18 cellular contexts compared by ENCODE assay signal in the genomic region with DNA sequence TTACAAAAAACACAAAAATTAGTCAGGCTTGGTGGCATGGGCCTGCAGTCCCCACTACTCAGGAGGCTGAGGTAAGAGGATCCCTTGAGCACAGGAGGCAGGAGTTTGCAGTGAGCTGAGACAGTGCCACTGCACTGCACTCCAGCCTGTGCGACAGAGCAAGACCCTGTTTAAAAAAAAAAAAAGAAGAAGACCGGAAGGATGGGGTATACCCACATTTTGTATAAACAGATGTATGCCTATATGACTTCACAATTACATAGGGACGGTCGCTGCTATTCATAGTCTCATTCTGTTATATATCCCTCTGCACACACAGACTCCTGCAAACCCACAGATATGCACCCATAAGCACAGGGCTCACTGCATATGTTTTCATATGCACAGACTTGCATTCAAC. TPM values are rescaled to one million over a fixed set of nuclear protein-coding genes. Genes with fewer than 3 reads are reported as not detected.
DNase-seq lines count a peak whose midpoint lies in the region; ATAC-seq lines count a peak whose summit lies in the region.
"Had no signal": no experiment of that assay in that cellular context is flagged by ENCODE, and none has a peak within 500 bp of the region (broad histone marks: within the 10 kb centered on the region; RNA-seq: fewer than 3 reads in every experiment).

No MANE protein-coding gene starts in this region.

- H3K27ac Mint-ChIP-seq in activated T-cell treated with anti-CD3 and anti-CD28 coated beads, Interleukin-2, amount 50 U/mL, for 24 hours: peak overlapping the region; percentile 92
- H3K27ac Mint-ChIP-seq in IgD-negative memory B cell: peak overlapping the region; percentile 9 to 46 (median 21)
- H3K27ac Mint-ChIP-seq in activated naive CD8-positive, alpha-beta T cell treated with anti-CD3 and anti-CD28 coated beads, Interleukin-2, amount 10 ng/mL, durations not matched to agents 7 days and 5 days: peak overlapping the region; percentile 85
- H3K27ac Mint-ChIP-seq in stimulated activated naive CD8-positive, alpha-beta T cell treated with anti-CD3 and anti-CD28 coated beads, Interleukin-15, Interleukin-2, amounts not matched to agents 100 ng/mL and 50 ng/mL, for 24 hours: peak overlapping the region; percentile 86

- no peak overlapping the region for H3K4me3 Mint-ChIP-seq in activated T-cell treated with anti-CD3 and anti-CD28 coated beads, Interleukin-2, amount 50 U/mL, for 24 hours
- peak overlapping the region in 2 of 4 donors; percentile 80 to 82 for H3K4me3 Mint-ChIP-seq in IgD-negative memory B cell
- peak overlapping the region; percentile 74 for H3K4me3 Mint-ChIP-seq in activated naive CD8-positive, alpha-beta T cell treated with anti-CD3 and anti-CD28 coated beads, Interleukin-2, amount 10 ng/mL, durations not matched to agents 7 days and 5 days
- H3K4me3 Mint-ChIP-seq in stimulated activated naive CD8-positive, alpha-beta T cell treated with anti-CD3 and anti-CD28 coated beads, Interleukin-15, Interleukin-2, amounts not matched to agents 100 ng/mL and 50 ng/mL, for 24 hours: peak overlapping the region; percentile 55

- H3K27me3 Mint-ChIP-seq in activated T-cell treated with anti-CD3 and anti-CD28 coated beads, Interleukin-2, amount 50 U/mL, for 24 hours: no peaks in the 10 kb centered on the region
- peaks cover 2% of the 10 kb centered on the region for H3K27me3 Mint-ChIP-seq in IgD-negative memory B cell
- H3K27me3 Mint-ChIP-seq in activated naive CD8-positive, alpha-beta T cell treated with anti-CD3 and anti-CD28 coated beads, Interleukin-2, amount 10 ng/mL, durations not matched to agents 7 days and 5 days: no peaks in the 10 kb centered on the region
- H3K27me3 Mint-ChIP-seq in stimulated activated naive CD8-positive, alpha-beta T cell treated with anti-CD3 and anti-CD28 coated beads, Interleukin-15, Interleukin-2, amounts not matched to agents 100 ng/mL and 50 ng/mL, for 24 hours: no peaks in the 10 kb centered on the region

- no peaks in the 10 kb centered on the region for H3K9me3 Mint-ChIP-seq in activated T-cell treated with anti-CD3 and anti-CD28 coated beads, Interleukin-2, amount 50 U/mL, for 24 hours
- no peaks in the 10 kb centered on the region for H3K9me3 Mint-ChIP-seq in IgD-negative memory B cell
- no peaks in the 10 kb centered on the region for H3K9me3 Mint-ChIP-seq in activated naive CD8-positive, alpha-beta T cell treated with anti-CD3 and anti-CD28 coated beads, Interleukin-2, amount 10 ng/mL, durations not matched to agents 7 days and 5 days
- no peaks in the 10 kb centered on the region for H3K9me3 Mint-ChIP-seq in stimulated activated naive CD8-positive, alpha-beta T cell treated with anti-CD3 and anti-CD28 coated beads, Interleukin-15, Interleukin-2, amounts not matched to agents 100 ng/mL and 50 ng/mL, for 24 hours

- DNase-seq in activated T-cell treated with anti-CD3 and anti-CD28 coated beads, Interleukin-2, amount 50 U/mL, for 24 hours: no peak
- DNase-seq in activated T-cell treated with anti-CD3 and anti-CD28 coated beads, Interleukin-2, amount 50 U/mL, for 48 hours: no peak
- peak; percentile 39 for DNase-seq in activated naive CD8-positive, alpha-beta T cell treated with anti-CD3 and anti-CD28 coated beads, Interleukin-2, amount 10 ng/mL, durations not matched to agents 7 days and 5 days
- DNase-seq in NCI-H1105 (lab: John Stamatoyannopoulos, UW): no peak
- DNase-seq: activated CD8-positive, alpha-beta memory T cell treated with anti-CD3 and anti-CD28 coated beads, Interleukin-2, amount 50 U/mL, for 4 hours; body of pancreas; effector CD4-positive, alpha-beta T cell; foreskin melanocyte; NCI-H1436; NCI-H510A treated with DMSO at 0.1 percent for 48 hours; posterior cingulate gyrus; stimulated activated CD4-positive, alpha-beta T cell treated with anti-CD3 and anti-CD28 coated beads, Interleukin-12 subunit alpha, Interleukin-12 subunit beta, amount 100 ng/mL, for 4 hours; transverse colon had no signal

- H3K36me3 Mint-ChIP-seq in activated T-cell treated with anti-CD3 and anti-CD28 coated beads, Interleukin-2, amount 50 U/mL, for 24 hours (ENCODE audit: low read depth): peaks cover 49% of the 10 kb centered on the region
- no peaks in the 10 kb centered on the region for H3K36me3 Mint-ChIP-seq in IgD-negative memory B cell
- H3K36me3 Mint-ChIP-seq in activated naive CD8-positive, alpha-beta T cell treated with anti-CD3 and anti-CD28 coated beads, Interleukin-2, amount 10 ng/mL, durations not matched to agents 7 days and 5 days: peaks cover 30% of the 10 kb centered on the region
- peaks cover 24% of the 10 kb centered on the region for H3K36me3 Mint-ChIP-seq in stimulated activated naive CD8-positive, alpha-beta T cell treated with anti-CD3 and anti-CD28 coated beads, Interleukin-15, Interleukin-2, amounts not matched to agents 100 ng/mL and 50 ng/mL, for 24 hours (ENCODE audit: low read depth)

- peaks cover 51% of the 10 kb centered on the region for H3K4me1 Mint-ChIP-seq in activated T-cell treated with anti-CD3 and anti-CD28 coated beads, Interleukin-2, amount 50 U/mL, for 24 hours (ENCODE audit: low read depth)
- H3K4me1 Mint-ChIP-seq in IgD-negative memory B cell: peaks cover 22 to 27% (median 24%) of the 10 kb centered on the region in 3 donors
- H3K4me1 Mint-ChIP-seq in activated naive CD8-positive, alpha-beta T cell treated with anti-CD3 and anti-CD28 coated beads, Interleukin-2, amount 10 ng/mL, durations not matched to agents 7 days and 5 days: peaks cover 39% of the 10 kb centered on the region
- peaks cover 61% of the 10 kb centered on the region for H3K4me1 Mint-ChIP-seq in stimulated activated naive CD8-positive, alpha-beta T cell treated with anti-CD3 and anti-CD28 coated beads, Interleukin-15, Interleukin-2, amounts not matched to agents 100 ng/mL and 50 ng/mL, for 24 hours (ENCODE audit: low read depth)

- POLR2A ChIA-PET in activated naive CD8-positive, alpha-beta T cell treated with anti-CD3 and anti-CD28 coated beads, Interleukin-2, amount 10 ng/mL, durations not matched to agents 7 days and 5 days (lab: Charles Lee): interaction anchor here (0.8 to 16.7 kb wide), 3 partner anchors 8 to 23 kb away, joined by 6 to 183 read pairs (median 7); partner anchors contain the start of gene LCK

- ATAC-seq in activated naive CD8-positive, alpha-beta T cell treated with anti-CD3 and anti-CD28 coated beads, Interleukin-2, amount 10 ng/mL, durations not matched to agents 7 days and 5 days (ENCODE audit: low read depth): peak; percentile 86
- no peak for ATAC-seq in GM19023 (IDR thresholded peaks at IDR 0.05; ENCODE audit: unreplicated experiment)
- no peak for ATAC-seq in HG02884 (IDR thresholded peaks at IDR 0.05; ENCODE audit: unreplicated experiment)
- ATAC-seq: body of pancreas, HCT116 had no signal

RNA-seq across cellular contexts. Expression of gene LCK, which starts 12.7 kb away (rescaled TPM):
- polyA plus RNA-seq in IgD-negative memory B cell: 80.5 TPM
- total RNA-seq in activated naive CD8-positive, alpha-beta T cell treated with anti-CD3 and anti-CD28 coated beads, Interleukin-2, amount 10 ng/mL, durations not matched to agents 7 days and 5 days: 100 to 1,000 TPM; 460 to 472 TPM

RNA-seq across cellular contexts. Expression of gene FAM167B, which starts 16.7 kb away (rescaled TPM):
- polyA plus RNA-seq in IgD-negative memory B cell: not detected
- total RNA-seq in activated naive CD8-positive, alpha-beta T cell treated with anti-CD3 and anti-CD28 coated beads, Interleukin-2, amount 10 ng/mL, durations not matched to agents 7 days and 5 days: 1 to 10 TPM in 1 of 2 experiments, under 1 TPM in 1; 0.88 to 1.1 TPM

RNA-seq across cellular contexts. Expression of gene HDAC1, which starts 28.1 kb away (rescaled TPM):
- polyA plus RNA-seq in IgD-negative memory B cell: 183 TPM
- 100 to 1,000 TPM; 195 to 197 TPM for total RNA-seq in activated naive CD8-positive, alpha-beta T cell treated with anti-CD3 and anti-CD28 coated beads, Interleukin-2, amount 10 ng/mL, durations not matched to agents 7 days and 5 days

RNA-seq across cellular contexts. Expression of gene EIF3I, which starts 41.5 kb away (rescaled TPM):
- 154 TPM for polyA plus RNA-seq in IgD-negative memory B cell
- 100 to 1,000 TPM; 123 to 130 TPM for total RNA-seq in activated naive CD8-positive, alpha-beta T cell treated with anti-CD3 and anti-CD28 coated beads, Interleukin-2, amount 10 ng/mL, durations not matched to agents 7 days and 5 days

RNA-seq across cellular contexts. Expression of gene TMEM234, which starts 41.6 kb away (rescaled TPM):
- polyA plus RNA-seq in IgD-negative memory B cell: 7.2 TPM
- total RNA-seq in activated naive CD8-positive, alpha-beta T cell treated with anti-CD3 and anti-CD28 coated beads, Interleukin-2, amount 10 ng/mL, durations not matched to agents 7 days and 5 days: 10 to 100 TPM; 15.7 to 16.5 TPM

Comparison
In these comparisons a context has a peak if more than half of its experiments do, and no peak if none do; other contexts are left out.
1. H3K27ac Mint-ChIP-seq: peak in every context shown above with its lines; median percentile 92 in activated T-cell treated with anti-CD3 and anti-CD28 coated beads, Interleukin-2, amount 50 U/mL, for 24 hours; 86 in stimulated activated naive CD8-positive, alpha-beta T cell treated with anti-CD3 and anti-CD28 coated beads, Interleukin-15, Interleukin-2, amounts not matched to agents 100 ng/mL and 50 ng/mL, for 24 hours; 85 in activated naive CD8-positive, alpha-beta T cell treated with anti-CD3 and anti-CD28 coated beads, Interleukin-2, amount 10 ng/mL, durations not matched to agents 7 days and 5 days; 21 in IgD-negative memory B cell.